11 cellular contexts compared by ENCODE assay signal in genomic region chr6:111788779-111789276, GRCh38.
A peak's percentile ranks its signal among the peaks of the same experiment; 100 is the strongest.
DNase-seq lines count a peak whose midpoint lies in the region; ATAC-seq and TF ChIP-seq lines count a peak whose summit lies in the region.
"Had no signal": no experiment of that assay in that cellular context is flagged by ENCODE, and none has a peak within 500 bp of the region (broad histone marks: within the 10 kb centered on the region; RNA-seq: fewer than 3 reads in every experiment).

No MANE protein-coding gene starts in this region.

- H3K4me3 ChIP-seq in adipocyte (ENCODE audit: low read length): peak overlapping the region; percentile 57
- peak overlapping the region in 1 of 2 experiments; percentile 38 for H3K4me3 ChIP-seq in mesenchymal stem cell (ENCODE audit: insufficient read depth in 1 of 2, low read depth in 1 of 2, low read length in 2 of 2)
- no peak overlapping the region for H3K4me3 ChIP-seq in BE2C (ENCODE audit: low read depth, low read length)
- H3K4me3 ChIP-seq in WERI-Rb-1 (ENCODE audit: low read depth, low read length): no peak overlapping the region
- H3K4me3 ChIP-seq: pancreas had no signal

- no peak overlapping the region for H2BK5ac ChIP-seq in mesenchymal stem cell (ENCODE audit: low read depth, low read length, poor library complexity, severe bottlenecking)

- H2BK120ac ChIP-seq in mesenchymal stem cell (ENCODE audit: low read depth, low read length): no peak overlapping the region

- H3K4me1 ChIP-seq in adipocyte (ENCODE audit: control insufficient read depth, insufficient read depth, low read length): peaks cover 46% of the 10 kb centered on the region
- H3K4me1 ChIP-seq in mesenchymal stem cell (ENCODE audit: control insufficient read depth, insufficient read depth, low read depth, low read length): peaks cover 7% of the 10 kb centered on the region
- H3K4me1 ChIP-seq in BE2C: peaks cover 33% of the 10 kb centered on the region
- H3K4me1 ChIP-seq: pancreas had no signal

- H3K27me3 ChIP-seq in adipocyte (replicated peaks; ENCODE audit: control insufficient read depth, insufficient read depth, low read length): no peaks in the 10 kb centered on the region
- H3K27me3 ChIP-seq in mesenchymal stem cell (ENCODE audit: control insufficient read depth in 1 of 2, insufficient read depth in 1 of 2, low read length in 2 of 2): no peaks in the 10 kb centered on the region
- H3K27me3 ChIP-seq in BE2C: no peaks in the 10 kb centered on the region
- no peaks in the 10 kb centered on the region for H3K27me3 ChIP-seq in WERI-Rb-1 (ENCODE audit: insufficient read depth, low read depth, severe bottlenecking)
- H3K27me3 ChIP-seq: pancreas had no signal

- no peak for ATAC-seq in GM18873 (IDR thresholded peaks at IDR 0.05; ENCODE audit: low FRiP score, unreplicated experiment)

- H2BK15ac ChIP-seq in mesenchymal stem cell (ENCODE audit: low read depth, poor library complexity, severe bottlenecking): no peak overlapping the region

- no peak overlapping the region for H4K8ac ChIP-seq in mesenchymal stem cell (ENCODE audit: low read length)

- no peak overlapping the region for H3K14ac ChIP-seq in mesenchymal stem cell (ENCODE audit: low read length in 2 of 2)

- H3K4ac ChIP-seq in mesenchymal stem cell (ENCODE audit: low read depth in 1 of 2, low read length in 2 of 2): no peak overlapping the region

- no peak for TF ChIP-seq CTCF in BE2C (IDR thresholded peaks at IDR 0.05; ENCODE audit: low read depth, low read length)
- TF ChIP-seq CTCF in GM13976 (IDR thresholded peaks at IDR 0.05; ENCODE audit: borderline replicate concordance, control extremely low read depth, extremely low read depth, insufficient read depth, missing control alignments): no peak
- TF ChIP-seq CTCF in WERI-Rb-1 (IDR thresholded peaks at IDR 0.05; ENCODE audit: low read depth, low read length): no peak

- peaks cover under 1% of the 10 kb centered on the region for H3K36me3 ChIP-seq in adipocyte (ENCODE audit: control insufficient read depth, insufficient read depth, low read length, severe bottlenecking)
- peaks cover 0 to 5% of the 10 kb centered on the region in 2 experiments for H3K36me3 ChIP-seq in mesenchymal stem cell (ENCODE audit: control insufficient read depth in 1 of 2, insufficient read depth in 2 of 2, low read depth in 1 of 2, low read length in 2 of 2)
- H3K36me3 ChIP-seq in BE2C: no peaks in the 10 kb centered on the region
- no peaks in the 10 kb centered on the region for H3K36me3 ChIP-seq in WERI-Rb-1
- H3K36me3 ChIP-seq: pancreas had no signal

- no peak overlapping the region for H2AFZ ChIP-seq in mesenchymal stem cell (ENCODE audit: low read depth, low read length)

- H3K27ac ChIP-seq in mesenchymal stem cell (ENCODE audit: low read length, poor library complexity, severe bottlenecking): no peak overlapping the region
- no peak overlapping the region for H3K27ac ChIP-seq in WERI-Rb-1
- H3K27ac ChIP-seq: epithelial cell of prostate, pancreas had no signal

- DNase-seq in CMK (ENCODE audit: low read depth) (peak; percentile 51), NCI-H1105 treated with DMSO at 0.1 percent for 48 hours (lab: John Stamatoyannopoulos, UW) (peak; percentile 78), adipocyte (ENCODE audit: low read depth) (no peak), mesenchymal stem cell (no peak), BE2C (no peak), GM13976 (ENCODE audit: low spot score) (no peak), WERI-Rb-1 (no peak)
- DNase-seq: activated B cell treated with CpG ODN at 0.5 μM for 24 hours, pancreas had no signal

- H3K18ac ChIP-seq in mesenchymal stem cell (ENCODE audit: low read depth in 1 of 2, low read length in 2 of 2): peak overlapping the region in 1 of 2 experiments; percentile 34

- H2BK12ac ChIP-seq in mesenchymal stem cell (ENCODE audit: low read length in 2 of 2): no peak overlapping the region

- H3K4me2 ChIP-seq in mesenchymal stem cell (ENCODE audit: low read length, poor library complexity, severe bottlenecking): no peak overlapping the region

- H3K9me3 ChIP-seq in adipocyte (ENCODE audit: control insufficient read depth, low read length) (no peaks in the 10 kb centered on the region), mesenchymal stem cell (ENCODE audit: control insufficient read depth, low read length) (no peaks in the 10 kb centered on the region), BE2C (no peaks in the 10 kb centered on the region), WERI-Rb-1 (ENCODE audit: severe bottlenecking) (peaks cover 2% of the 10 kb centered on the region)
- H3K9me3 ChIP-seq: pancreas had no signal

- H3K9ac ChIP-seq in adipocyte (ENCODE audit: low read length): peak overlapping the region; percentile 71
- peak overlapping the region; percentile 73 for H3K9ac ChIP-seq in mesenchymal stem cell (ENCODE audit: low read length)

- H3K23ac ChIP-seq in mesenchymal stem cell (ENCODE audit: low read length in 2 of 2): no peak overlapping the region

- in situ Hi-C loops in GM13976 (cut with MboI; ENCODE audit: low sequenced_read_pairs, unreplicated experiment): no loop called here

- H4K91ac ChIP-seq in mesenchymal stem cell (ENCODE audit: low read length): no peak overlapping the region

- peaks cover 15% of the 10 kb centered on the region for H3K79me1 ChIP-seq in mesenchymal stem cell (replicated peaks; ENCODE audit: low read length, poor library complexity, severe bottlenecking)

- H2AK5ac ChIP-seq in mesenchymal stem cell (ENCODE audit: low read length, severe bottlenecking): no peak overlapping the region

Comparison
In these comparisons a context has a peak if more than half of its experiments do, and no peak if none do; other contexts are left out.
1. DNase-seq: peak in CMK (single experiment) and NCI-H1105 treated with DMSO at 0.1 percent for 48 hours (single experiment); none in adipocyte (single experiment), mesenchymal stem cell (single experiment), BE2C (single experiment), GM13976 (single experiment) and WERI-Rb-1 (single experiment).